In the genomic region with DNA sequence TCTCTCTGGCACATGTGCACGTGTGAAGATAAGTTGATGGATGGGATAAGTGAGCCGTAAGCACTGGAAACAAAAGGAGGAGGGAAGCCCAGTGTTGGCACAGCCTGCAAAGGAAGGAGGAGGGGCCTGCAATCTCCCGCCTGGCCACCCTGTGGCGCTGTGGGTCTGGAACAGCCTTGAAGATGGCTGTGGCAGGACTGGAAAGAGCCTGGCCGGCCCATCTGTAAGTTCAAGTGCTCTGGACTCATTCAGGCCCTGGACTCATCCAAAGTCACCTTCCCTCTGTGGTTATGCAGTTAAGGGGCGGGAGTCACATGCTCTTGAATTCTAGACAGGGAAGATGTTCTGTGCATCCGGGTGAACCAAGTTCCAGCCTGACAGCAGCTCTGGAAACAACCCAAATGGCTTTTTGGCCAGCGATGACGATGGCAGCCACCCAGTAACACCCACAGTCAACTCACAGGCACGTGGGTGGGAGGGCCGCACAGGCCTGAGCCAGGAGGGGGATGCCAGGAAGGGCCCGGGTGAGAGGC, we compare ENCODE assay signal across 8 cellular contexts. TPM values are rescaled to one million over a fixed set of nuclear protein-coding genes. Genes with fewer than 3 reads are reported as not detected.
DNase-seq lines count a peak whose midpoint lies in the region; ATAC-seq and TF ChIP-seq lines count a peak whose summit lies in the region.

No MANE protein-coding gene starts in this region.

- BruUV-seq in MCF 10A (replicated peaks; lab: Mats Ljungman, UMichigan), result no TSS peak

- H3K36me3 Mint-ChIP-seq in activated T-cell treated with anti-CD3 and anti-CD28 coated beads, Interleukin-2, amount 50 U/mL, for 24 hours (ENCODE audit: low read depth), result peaks cover 50% of the 10 kb centered on the region
- peaks cover 40% of the 10 kb centered on the region for H3K36me3 Mint-ChIP-seq in activated T-cell treated with anti-CD3 and anti-CD28 coated beads, Interleukin-2, amount 50 U/mL, for 4 hours (ENCODE audit: insufficient read depth)
- peaks cover 29% of the 10 kb centered on the region for H3K36me3 Mint-ChIP-seq in MCF 10A (ENCODE audit: insufficient read depth, unreplicated experiment)

- CTCF ChIA-PET in MCF 10A (lab: Yijun Ruan, JAX), result interaction anchor here (0.6 to 2.2 kb wide), 10 partner anchors 10 to 162 kb away, joined by 3 to 8 read pairs (median 3); no protein-coding TSS in a partner anchor

- peaks cover 22% of the 10 kb centered on the region for H3K9me3 Mint-ChIP-seq in activated T-cell treated with anti-CD3 and anti-CD28 coated beads, Interleukin-2, amount 50 U/mL, for 24 hours
- peaks cover 25% of the 10 kb centered on the region for H3K9me3 Mint-ChIP-seq in activated T-cell treated with anti-CD3 and anti-CD28 coated beads, Interleukin-2, amount 50 U/mL, for 4 hours
- H3K9me3 Mint-ChIP-seq in MCF 10A (ENCODE audit: unreplicated experiment), result peaks cover 8% of the 10 kb centered on the region

- no peak overlapping the region for H3K27ac Mint-ChIP-seq in activated T-cell treated with anti-CD3 and anti-CD28 coated beads, Interleukin-2, amount 50 U/mL, for 24 hours
- H3K27ac Mint-ChIP-seq in MCF 10A (ENCODE audit: low read depth, unreplicated experiment), result peak overlapping the region; percentile 92

- POLR2A ChIA-PET in MCF 10A (lab: Yijun Ruan, JAX), result no interaction called here

- peak; percentile 84 for TF ChIP-seq CTCF in MCF 10A (IDR thresholded peaks at IDR 0.05; ENCODE audit: unreplicated experiment)

- H3K4me3 Mint-ChIP-seq in activated T-cell treated with anti-CD3 and anti-CD28 coated beads, Interleukin-2, amount 50 U/mL, for 24 hours, result no peak overlapping the region
- H3K4me3 Mint-ChIP-seq in activated T-cell treated with anti-CD3 and anti-CD28 coated beads, Interleukin-2, amount 50 U/mL, for 4 hours, result no peak overlapping the region
- no peak overlapping the region for H3K4me3 Mint-ChIP-seq in MCF 10A (ENCODE audit: unreplicated experiment)

- peaks cover 4% of the 10 kb centered on the region for H3K4me1 Mint-ChIP-seq in activated T-cell treated with anti-CD3 and anti-CD28 coated beads, Interleukin-2, amount 50 U/mL, for 24 hours (ENCODE audit: low read depth)
- no peaks in the 10 kb centered on the region for H3K4me1 Mint-ChIP-seq in activated T-cell treated with anti-CD3 and anti-CD28 coated beads, Interleukin-2, amount 50 U/mL, for 4 hours (ENCODE audit: low read depth)
- H3K4me1 Mint-ChIP-seq in MCF 10A (ENCODE audit: insufficient read depth, unreplicated experiment), result peaks cover 19% of the 10 kb centered on the region

- no peaks in the 10 kb centered on the region for H3K27me3 Mint-ChIP-seq in activated T-cell treated with anti-CD3 and anti-CD28 coated beads, Interleukin-2, amount 50 U/mL, for 24 hours
- H3K27me3 Mint-ChIP-seq in activated T-cell treated with anti-CD3 and anti-CD28 coated beads, Interleukin-2, amount 50 U/mL, for 4 hours (ENCODE audit: low read depth), result no peaks in the 10 kb centered on the region
- no peaks in the 10 kb centered on the region for H3K27me3 Mint-ChIP-seq in MCF 10A (ENCODE audit: insufficient read depth, unreplicated experiment)

- intact Hi-C loops in MCF 10A (cut with micrococcal nuclease), result loop anchor here (1.0 to 5.0 kb wide), 4 partner anchors 69 to 166 kb away; no protein-coding TSS in a partner anchor

- ATAC-seq in activated T-cell treated with anti-CD3 and anti-CD28 coated beads, Interleukin-2, amount 50 U/mL, for 4 hours, result no peak
- no peak for ATAC-seq in HG03095 (IDR thresholded peaks at IDR 0.05; ENCODE audit: unreplicated experiment)

- DNase-seq in activated T-cell treated with anti-CD3 and anti-CD28 coated beads, Interleukin-2, amount 50 U/mL, for 24 hours, result peak; percentile 44
- DNase-seq in activated T-cell treated with anti-CD3 and anti-CD28 coated beads, Interleukin-2, amount 50 U/mL, for 4 hours, result no peak
- peak; percentile 51 for DNase-seq in NCI-H2196 (lab: John Stamatoyannopoulos, UW; ENCODE audit: unreplicated experiment)
- peak; percentile 81 for DNase-seq in MCF 10A (ENCODE audit: unreplicated experiment)
- DNase-seq in iPS-NIHi11 (ENCODE audit: low spot score), result peak; percentile 87
- DNase-seq in stimulated activated CD8-positive, alpha-beta memory T cell treated with anti-CD3 and anti-CD28 coated beads, Interleukin-4, amount 100 ng/mL, for 48 hours, result peak; percentile 74
- no peak for DNase-seq in cerebellar nuclear complex (lab: John Stamatoyannopoulos, UW)

RNA-seq across cellular contexts. Expression of gene CHGA, which starts 50.4 kb away (rescaled TPM):
- total RNA-seq in activated T-cell treated with anti-CD3 and anti-CD28 coated beads, Interleukin-2, amount 50 U/mL, for 4 hours, result under 1 TPM in 1 of 3 donors, not detected in 2; 0.18 TPM
- 0.35 TPM in 1 of 2 replicates, not detected in the other for total RNA-seq in MCF 10A (2022)

Comparison
In these comparisons a context has a peak if more than half of its experiments do, and no peak if none do; other contexts are left out.
1. DNase-seq: peak in activated T-cell treated with anti-CD3 and anti-CD28 coated beads, Interleukin-2, amount 50 U/mL, for 24 hours (single experiment), NCI-H2196 (single experiment), MCF 10A (single experiment), iPS-NIHi11 (single experiment) and stimulated activated CD8-positive, alpha-beta memory T cell treated with anti-CD3 and anti-CD28 coated beads, Interleukin-4, amount 100 ng/mL, for 48 hours (single experiment); none in activated T-cell treated with anti-CD3 and anti-CD28 coated beads, Interleukin-2, amount 50 U/mL, for 4 hours (single experiment) and cerebellar nuclear complex (0 of 2).